16 cellular contexts compared by ENCODE assay signal in the genomic region with DNA sequence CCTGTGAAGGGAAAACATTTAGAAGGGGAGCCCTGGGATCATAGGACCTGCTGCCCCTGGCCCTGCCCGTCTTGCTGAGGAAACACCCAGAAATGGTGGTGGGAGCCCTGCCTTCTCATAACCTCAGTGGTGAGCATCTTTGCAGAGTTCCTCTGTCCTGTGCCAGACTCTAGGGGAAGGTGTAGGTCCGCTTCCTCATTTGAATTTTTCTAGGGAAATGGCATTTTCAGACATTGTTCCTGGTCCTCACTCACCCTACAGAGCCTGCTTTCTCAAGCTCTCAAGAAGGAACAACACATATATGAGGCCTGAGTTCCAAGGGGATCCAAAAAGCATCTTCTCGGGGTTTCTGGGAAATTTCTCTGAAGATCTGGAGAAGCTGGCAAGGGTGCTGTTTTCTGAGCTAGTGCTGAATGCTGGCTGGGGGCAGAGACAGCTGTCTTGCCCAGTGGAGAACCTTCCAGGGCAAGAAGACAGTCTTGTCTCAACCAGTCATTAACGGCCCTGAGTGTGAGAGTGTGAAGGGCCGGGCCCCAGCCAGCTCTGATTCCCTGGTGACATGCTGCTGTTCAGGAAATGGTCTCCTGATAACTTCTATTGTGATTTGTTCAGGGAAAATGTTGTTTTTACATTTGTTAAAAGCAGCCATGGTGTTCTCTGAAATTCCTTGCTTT. TPM values are rescaled to one million over a fixed set of nuclear protein-coding genes. Genes with fewer than 3 reads are reported as not detected.
DNase-seq lines count a peak whose midpoint lies in the region; ATAC-seq and FAIRE-seq lines count a peak whose summit lies in the region.
"Had no signal": no experiment of that assay in that cellular context is flagged by ENCODE, and none has a peak within 500 bp of the region (broad histone marks: within the 10 kb centered on the region; RNA-seq: fewer than 3 reads in every experiment).

No MANE protein-coding gene starts in this region.

- H3K9me3 Mint-ChIP-seq in CD4-positive, alpha-beta memory T cell = peaks cover 0 to 5% (median 0%) of the 10 kb centered on the region in 8 donors
- H3K9me3 Mint-ChIP-seq: T-cell had no signal

- DNase-seq in Right ventricle myocardium superior (peak; percentile 61), Right ventricle myocardium inferior (ENCODE audit: missing footprints) (no peak), dermis microvascular lymphatic vessel endothelial cell (ENCODE audit: low read depth in 2 of 2) (peak; percentile 22 to 30), mesendoderm (peak; percentile 90), aorta (no peak), frontal cortex (ENCODE audit: low spot score in 2 of 2) (no peak), T1000 (lab: John Stamatoyannopoulos, UW) (no peak)
- no peak for DNase-seq in CD4-positive, alpha-beta memory T cell
- DNase-seq: ACHN; activated CD8-positive, alpha-beta T cell treated with anti-CD3 and anti-CD28 coated beads, Interleukin-2, amount 10 ng/mL, durations not matched to agents 7 days and 5 days; T-cell had no signal

- H3K4me3 Mint-ChIP-seq in CD4-positive, alpha-beta memory T cell = no peak overlapping the region
- H3K4me3 Mint-ChIP-seq: activated CD8-positive, alpha-beta T cell treated with anti-CD3 and anti-CD28 coated beads, Interleukin-2, amount 10 ng/mL, durations not matched to agents 7 days and 5 days; T-cell had no signal

- H3K27me3 ChIP-seq in mesendoderm (ENCODE audit: insufficient read depth, low read length, poor library complexity) (no peaks in the 10 kb centered on the region), aorta (ENCODE audit: control insufficient read depth in 1 of 2, insufficient read depth in 2 of 2, low read length in 1 of 2) (no peaks in the 10 kb centered on the region)
- H3K27me3 ChIP-seq in CD4-positive, alpha-beta memory T cell (ENCODE audit: insufficient read depth, low read length) = peaks cover 19% of the 10 kb centered on the region

- H3K9me3 ChIP-seq in aorta (ENCODE audit: control insufficient read depth, low read length) = no peaks in the 10 kb centered on the region
- H3K9me3 ChIP-seq in CD4-positive, alpha-beta memory T cell (ENCODE audit: control insufficient read depth in 1 of 2, low read length in 2 of 2) = no peaks in the 10 kb centered on the region
- H3K9me3 ChIP-seq: HAP-1, prostate gland had no signal

- H3K79me2 ChIP-seq in mesendoderm (ENCODE audit: control insufficient read depth, insufficient read depth, low read length) = peaks cover 6% of the 10 kb centered on the region

- no peak overlapping the region for H4K8ac ChIP-seq in mesendoderm (ENCODE audit: low read depth, low read length)

- CTCF ChIA-PET in CD4-positive, alpha-beta memory T cell (lab: Charles Lee; ENCODE audit: partially characterized antibody) = no interaction called here

- peaks cover 15% of the 10 kb centered on the region for H3K79me1 ChIP-seq in mesendoderm (ENCODE audit: low read length)

- H3K9ac ChIP-seq in mesendoderm (ENCODE audit: low read length) = no peak overlapping the region

- H3K27ac Mint-ChIP-seq in CD4-positive, alpha-beta memory T cell = no peak overlapping the region
- H3K27ac Mint-ChIP-seq: activated CD8-positive, alpha-beta T cell treated with anti-CD3 and anti-CD28 coated beads, Interleukin-2, amount 10 ng/mL, durations not matched to agents 7 days and 5 days; activated naive CD4-positive, alpha-beta T cell treated with anti-CD3 and anti-CD28 coated beads, Interleukin-2, amount 50 U/mL, for 72 hours; T-cell had no signal

- ATAC-seq in Right ventricle myocardium superior (ENCODE audit: poor library complexity) = no peak
- no peak for ATAC-seq in Right ventricle myocardium inferior
- ATAC-seq in aorta (ENCODE audit: low FRiP score) = no peak
- ATAC-seq: activated CD8-positive, alpha-beta T cell treated with anti-CD3 and anti-CD28 coated beads, Interleukin-2, amount 10 ng/mL, durations not matched to agents 7 days and 5 days; activated naive CD4-positive, alpha-beta T cell treated with anti-CD3 and anti-CD28 coated beads, Interleukin-2, amount 50 U/mL, for 72 hours; T-cell had no signal

- WGBS in mesendoderm (ENCODE audit: extremely low coverage, insufficient coverage, low lambda C conversion rate) = no CpG with 5 or more reads among the region's 5 CpGs
- 24% methylated on average over 5 of the region's 5 CpGs for WGBS in aorta, 2 donors

- H3K36me3 ChIP-seq in mesendoderm (ENCODE audit: control insufficient read depth, insufficient read depth, low read length) (no peaks in the 10 kb centered on the region), aorta (ENCODE audit: control insufficient read depth in 1 of 2, insufficient read depth in 2 of 2, low read length in 1 of 2) (no peaks in the 10 kb centered on the region)
- H3K36me3 ChIP-seq in CD4-positive, alpha-beta memory T cell (ENCODE audit: insufficient read depth, low read length) = no peaks in the 10 kb centered on the region
- H3K36me3 ChIP-seq: HAP-1, prostate gland had no signal

- intact Hi-C loops in Right ventricle myocardium superior (cut with DNase I) (loop anchor here (5.0 kb wide), 1 partner anchor 35 kb away; no protein-coding TSS in a partner anchor), Right ventricle myocardium inferior (cut with DNase I) (loop anchor here (2.0 to 5.0 kb wide), 3 partner anchors 27 to 70 kb away; no protein-coding TSS in a partner anchor), aorta (cut with DNase I) (no loop called here)
- intact Hi-C loops in CD4-positive, alpha-beta memory T cell (cut with micrococcal nuclease) = no loop called here

- no peaks in the 10 kb centered on the region for H3K36me3 Mint-ChIP-seq in CD4-positive, alpha-beta memory T cell
- H3K36me3 Mint-ChIP-seq: T-cell had no signal

- H2AK5ac ChIP-seq in mesendoderm (ENCODE audit: low read length) = no peak overlapping the region

- no peak for FAIRE-seq in frontal cortex (lab: Jason Lieb, UNC)
- FAIRE-seq: GM19239, HTR-8/SVneo had no signal

- H3K27me3 Mint-ChIP-seq in CD4-positive, alpha-beta memory T cell = peaks cover 42 to 53% of the 10 kb centered on the region in 2 donors

- no peak overlapping the region for H3K4me2 ChIP-seq in mesendoderm (ENCODE audit: low read length)

- no peak overlapping the region for H4K5ac ChIP-seq in mesendoderm (ENCODE audit: low read length)

- no peak overlapping the region for H3K27ac ChIP-seq in mesendoderm (ENCODE audit: low read depth, low read length)
- peak overlapping the region; percentile 4 to 61 for H3K27ac ChIP-seq in aorta (ENCODE audit: low read depth in 1 of 2, low read length in 2 of 2)
- no peak overlapping the region for H3K27ac ChIP-seq in CD4-positive, alpha-beta memory T cell (ENCODE audit: low read depth, low read length)

- H2BK15ac ChIP-seq in mesendoderm (replicated peaks; ENCODE audit: low read depth) = no peak overlapping the region

- H3K56ac ChIP-seq in mesendoderm (ENCODE audit: low read length) = no peak overlapping the region

- H3K4me3 ChIP-seq in mesendoderm (ENCODE audit: low read length) (no peak overlapping the region), aorta (ENCODE audit: low read length in 2 of 2) (no peak overlapping the region)
- H3K4me3 ChIP-seq in CD4-positive, alpha-beta memory T cell (ENCODE audit: low read length in 2 of 2) = no peak overlapping the region
- H3K4me3 ChIP-seq: HAP-1, prostate gland had no signal

- POLR2A ChIA-PET in CD4-positive, alpha-beta memory T cell (lab: Charles Lee; ENCODE audit: partially characterized antibody) = no interaction called here

- no peak overlapping the region for H2BK5ac ChIP-seq in mesendoderm (ENCODE audit: low read length)

- H3K23ac ChIP-seq in mesendoderm (ENCODE audit: low read length) = no peak overlapping the region

- H3K4ac ChIP-seq in mesendoderm (ENCODE audit: low read depth, low read length) = no peak overlapping the region

- H3K4me1 Mint-ChIP-seq in CD4-positive, alpha-beta memory T cell = no peaks in the 10 kb centered on the region

- H2BK120ac ChIP-seq in mesendoderm (ENCODE audit: low read depth, low read length) = no peak overlapping the region

- H3K4me1 ChIP-seq in mesendoderm (ENCODE audit: control insufficient read depth, low read depth, low read length) (peaks cover 23% of the 10 kb centered on the region), aorta (ENCODE audit: control insufficient read depth in 1 of 2, insufficient read depth in 2 of 2, low read length in 2 of 2) (peaks cover 0 to 4% of the 10 kb centered on the region in 2 donors)
- no peaks in the 10 kb centered on the region for H3K4me1 ChIP-seq in CD4-positive, alpha-beta memory T cell (ENCODE audit: insufficient read depth, low read length)
- H3K4me1 ChIP-seq: HAP-1, prostate gland had no signal

- no peak overlapping the region for H3K18ac ChIP-seq in mesendoderm (ENCODE audit: low read length)

RNA-seq across cellular contexts. Expression of gene ITGA9, which starts 5.6 kb away (rescaled TPM):
- total RNA-seq in Right ventricle myocardium superior (50.3 TPM), Right ventricle myocardium inferior (49.9 TPM), dermis microvascular lymphatic vessel endothelial cell (27.7 and 44.4 TPM in 2 replicates), aorta (100 to 1,000 TPM in 1 of 2 donors, 10 to 100 TPM in 1; 75.9 to 119 TPM), frontal cortex (12.6 TPM)
- 7.7 TPM for polyA plus RNA-seq in mesendoderm (2013, experiment 1 of 2)
- 7.4 TPM for polyA plus RNA-seq in mesendoderm (2013, experiment 2 of 2)
- 1 to 10 TPM; 8.9 to 9.0 TPM for polyA plus RNA-seq in aorta
- under 1 TPM; 0.08 to 0.17 TPM for total RNA-seq in CD4-positive, alpha-beta memory T cell
- polyA plus RNA-seq in CD4-positive, alpha-beta memory T cell = not detected
- total RNA-seq: activated CD8-positive, alpha-beta T cell treated with anti-CD3 and anti-CD28 coated beads, Interleukin-2, amount 10 ng/mL, durations not matched to agents 7 days and 5 days had no signal

Comparison
In these comparisons a context has a peak if more than half of its experiments do, and no peak if none do; other contexts are left out.
1. DNase-seq: peak in Right ventricle myocardium superior (single experiment), dermis microvascular lymphatic vessel endothelial cell (2 of 2) and mesendoderm (single experiment); none in Right ventricle myocardium inferior (single experiment), aorta (0 of 2), CD4-positive, alpha-beta memory T cell (0 of 5), frontal cortex (0 of 2) and T1000 (single experiment).
2. H3K27ac ChIP-seq: peak in aorta (2 of 2); none in mesendoderm (single experiment) and CD4-positive, alpha-beta memory T cell (single experiment).
3. RNA of gene ITGA9, which starts 5.6 kb away (total RNA-seq): 75.9 to 119 TPM in aorta, 50.3 TPM in Right ventricle myocardium superior (single experiment), 49.9 TPM in Right ventricle myocardium inferior (single experiment), 27.7 to 44.4 TPM in dermis microvascular lymphatic vessel endothelial cell and 12.6 TPM in frontal cortex (single experiment); 0.08 to 0.17 TPM in CD4-positive, alpha-beta memory T cell; every median in the first group is over 10 times any median in the second.
4. intact Hi-C loops: an anchor here in Right ventricle myocardium superior (5.0 kb wide) and Right ventricle myocardium inferior (2.0 to 5.0 kb wide); none called in aorta and CD4-positive, alpha-beta memory T cell.